21 cellular contexts compared by ENCODE assay signal in the genomic region with DNA sequence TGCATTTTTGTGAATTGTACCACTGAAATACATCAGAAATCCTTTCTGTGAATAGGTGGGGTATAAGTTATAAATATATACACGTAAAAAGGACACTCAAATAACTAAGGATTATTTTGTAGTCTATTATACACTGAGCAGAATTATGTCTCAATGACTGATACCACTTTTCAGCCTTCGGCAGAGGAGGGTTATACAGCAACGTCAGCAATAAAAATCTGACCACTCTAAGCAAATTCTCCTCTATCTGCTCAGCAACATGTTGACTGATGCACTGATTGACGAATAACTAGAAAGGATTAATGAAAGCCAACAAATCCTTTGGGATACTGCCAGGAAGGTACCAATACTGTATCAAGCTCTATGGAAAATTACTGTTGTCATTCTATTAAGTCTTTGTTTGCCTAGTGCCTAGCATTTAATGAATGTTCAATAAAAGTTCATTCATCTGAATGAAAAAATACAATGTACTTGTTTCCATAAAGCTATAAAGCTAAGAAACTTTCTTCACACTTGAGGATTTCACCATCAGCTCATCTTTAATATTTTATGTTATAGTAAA. TPM values are rescaled to one million over a fixed set of nuclear protein-coding genes. Genes with fewer than 3 reads are reported as not detected.
DNase-seq lines count a peak whose midpoint lies in the region; ATAC-seq and TF ChIP-seq lines count a peak whose summit lies in the region.
"Had no signal": no experiment of that assay in that cellular context is flagged by ENCODE, and none has a peak within 500 bp of the region (broad histone marks: within the 10 kb centered on the region; RNA-seq: fewer than 3 reads in every experiment).

No MANE protein-coding gene starts in this region.

- H4K91ac ChIP-seq in IMR-90 (ENCODE audit: insufficient read depth, low read depth, low read length): no peak overlapping the region

- H2BK15ac ChIP-seq in IMR-90 (ENCODE audit: low read depth, low read length): no peak overlapping the region

- intact Hi-C loops in IMR-90 (cut with micrococcal nuclease) (loop anchor here (2.0 to 10.0 kb wide), 3 partner anchors 79 to 171 kb away; partner anchors contain the start of gene ATOSA), vagina (cut with DNase I) (no loop called here)

- POLR2A ChIA-PET in IMR-90 (lab: Charles Lee; ENCODE audit: unreplicated experiment): no interaction called here

- H3K9me1 ChIP-seq in IMR-90 (ENCODE audit: insufficient read depth, low read length): peaks cover 14% of the 10 kb centered on the region

- DNase-seq in IMR-90 (no peak), NCI-H748 treated with DMSO at 0.1 percent for 48 hours (lab: John Stamatoyannopoulos, UW) (peak; percentile 60), retinal pigment epithelial cell (ENCODE audit: low read depth) (peak; percentile 89), HCEC 1CT (no peak), NAMALWA (ENCODE audit: low spot score) (no peak), vagina (ENCODE audit: extremely low spot score in 2 of 2) (no peak)
- DNase-seq: activated CD4-positive, alpha-beta T cell treated with anti-CD3 and anti-CD28 coated beads, Interleukin-2, amount 10 ng/mL, durations not matched to agents 24 days and 14 days; activated CD8-positive, alpha-beta memory T cell treated with anti-CD3 and anti-CD28 coated beads, Interleukin-2, amount 10 ng/mL, durations not matched to agents 7 days and 5 days; effector CD8-positive, alpha-beta T cell; mammary epithelial cell; NCI-H1436; NCI-H2171; nucleus accumbens; PC-9; retina; spleen; stimulated activated CD4-positive, alpha-beta T cell treated with anti-CD3 and anti-CD28 coated beads, Interleukin-4, amount 100 ng/mL, for 24 hours; stimulated activated naive CD4-positive, alpha-beta T cell treated with Interleukin-2 at 50 U/mL for 16 hours; T-helper 1 cell had no signal

- no peak for TF ChIP-seq RAD21 in IMR-90 (IDR thresholded peaks at IDR 0.05; ENCODE audit: low read length)

- dilution Hi-C loops in IMR-90 (cut with HindIII; ENCODE audit: low sequenced_read_pairs, unreplicated experiment): no loop called here

- TF ChIP-seq CTCF in IMR-90 (conservative IDR thresholded peaks at IDR 0.05; ENCODE audit: low read depth, low read length) (no peak), retinal pigment epithelial cell (conservative IDR thresholded peaks at IDR 0.05; ENCODE audit: low read depth, low read length) (no peak), vagina (IDR thresholded peaks at IDR 0.05) (no peak)

- no peak overlapping the region for H4K5ac ChIP-seq in IMR-90 (ENCODE audit: low read depth, low read length)

- H3K4me2 ChIP-seq in IMR-90 (ENCODE audit: low read depth, low read length): no peak overlapping the region
- H3K4me2 ChIP-seq: PC-9 had no signal

- no TSS peak for BruUV-seq in IMR-90 (replicated peaks; lab: Mats Ljungman, UMichigan)

- no peak overlapping the region for H4K8ac ChIP-seq in IMR-90 (ENCODE audit: low read depth in 2 of 2, low read length in 2 of 2)

- no peak overlapping the region for H2BK120ac ChIP-seq in IMR-90 (ENCODE audit: low read depth, low read length)

- no peak overlapping the region for H2BK5ac ChIP-seq in IMR-90 (ENCODE audit: low read depth, low read length, poor library complexity, severe bottlenecking)

- no peak overlapping the region for H3K56ac ChIP-seq in IMR-90 (ENCODE audit: extremely low read depth, insufficient read depth, low read length)

- H3K4ac ChIP-seq in IMR-90 (ENCODE audit: low read depth, low read length): no peak overlapping the region

- no peak overlapping the region for H3K18ac ChIP-seq in IMR-90 (ENCODE audit: low read depth, low read length)

- no peak overlapping the region for H3K14ac ChIP-seq in IMR-90 (replicated peaks; ENCODE audit: low read depth, low read length)

- H3K9ac ChIP-seq in IMR-90 (ENCODE audit: low read depth, low read length) (no peak overlapping the region), endocrine pancreas (ENCODE audit: control insufficient read depth, insufficient read depth, low read length) (no peak overlapping the region)

- H2BK20ac ChIP-seq in IMR-90 (ENCODE audit: low read depth, low read length): no peak overlapping the region

- TF ChIP-seq POLR2A in IMR-90 (IDR thresholded peaks at IDR 0.05; ENCODE audit: low read depth, low read length) (no peak), vagina (IDR thresholded peaks at IDR 0.05) (no peak)

- no peak overlapping the region for H2AK5ac ChIP-seq in IMR-90 (ENCODE audit: low read depth, low read length)

- no peak for ATAC-seq in IMR-90 (ENCODE audit: low read depth)
- ATAC-seq: activated CD8-positive, alpha-beta memory T cell treated with anti-CD3 and anti-CD28 coated beads, Interleukin-2, amount 10 ng/mL, durations not matched to agents 7 days and 5 days; esophagus mucosa had no signal

- H3K4me3 ChIP-seq in IMR-90 (ENCODE audit: insufficient read depth, low read depth, low read length) (no peak overlapping the region), endocrine pancreas (ENCODE audit: control insufficient read depth, insufficient read depth, low read length) (peak overlapping the region; percentile 17), retinal pigment epithelial cell (ENCODE audit: low read length) (no peak overlapping the region), vagina (no peak overlapping the region)
- H3K4me3 ChIP-seq: PC-9, spleen had no signal

- H3K27ac ChIP-seq in IMR-90 (ENCODE audit: insufficient read depth, low read length): no peak overlapping the region
- no peak overlapping the region for H3K27ac ChIP-seq in vagina
- H3K27ac ChIP-seq: PC-9, spleen had no signal

- no peaks in the 10 kb centered on the region for H3K9me3 ChIP-seq in IMR-90 (ENCODE audit: control insufficient read depth, insufficient read depth, low read length)
- H3K9me3 ChIP-seq in endocrine pancreas (ENCODE audit: control insufficient read depth, low read length): no peaks in the 10 kb centered on the region
- H3K9me3 ChIP-seq in vagina: no peaks in the 10 kb centered on the region
- H3K9me3 ChIP-seq: spleen had no signal

- H2AFZ ChIP-seq in IMR-90 (replicated peaks; ENCODE audit: low read length, poor library complexity): no peak overlapping the region
- H2AFZ ChIP-seq: PC-9 had no signal

- CTCF ChIA-PET in IMR-90 (lab: Yijun Ruan, JAX): interaction anchor here (1.8 kb wide), 1 partner anchor 307 kb away, joined by 5 read pairs; no protein-coding TSS in a partner anchor

- in situ Hi-C loops in IMR-90 (cut with MboI; ENCODE audit: low sequenced_read_pairs): no loop called here

- H3K27me3 ChIP-seq in IMR-90 (ENCODE audit: control insufficient read depth, insufficient read depth, low read length) (no peaks in the 10 kb centered on the region), endocrine pancreas (ENCODE audit: control insufficient read depth, insufficient read depth, low read length) (no peaks in the 10 kb centered on the region), vagina (no peaks in the 10 kb centered on the region)
- H3K27me3 ChIP-seq: spleen had no signal

- peaks cover 4 to 24% of the 10 kb centered on the region in 2 experiments; a peak in 2 of 4 replicates for H3K79me1 ChIP-seq in IMR-90 (ENCODE audit: low read depth in 1 of 2, low read length in 2 of 2)

- H2AK9ac ChIP-seq in IMR-90 (replicated peaks; ENCODE audit: low read depth, low read length, poor library complexity): no peak overlapping the region

- H3K23ac ChIP-seq in IMR-90 (ENCODE audit: low read depth, low read length): 0 out of 2 replicates have a peak overlapping the region, but pooled peaks have one; percentile 16

- H3K4me1 ChIP-seq in IMR-90 (ENCODE audit: control insufficient read depth, insufficient read depth, low read length) (peaks cover 17% of the 10 kb centered on the region), endocrine pancreas (ENCODE audit: control insufficient read depth, insufficient read depth, low read length) (peaks cover 28% of the 10 kb centered on the region), vagina (peaks cover 84% of the 10 kb centered on the region)

- H4K20me1 ChIP-seq in IMR-90 (ENCODE audit: insufficient read depth, low read length): peaks cover 76% of the 10 kb centered on the region

- WGBS in IMR-90 (ENCODE audit: extremely low coverage in 2 of 2, insufficient read length in 1 of 2), 2 experiments: no CpG with 5 or more reads among the region's 4 CpGs

- H3K36me3 ChIP-seq in IMR-90 (ENCODE audit: control insufficient read depth, insufficient read depth, low read length) (peaks cover 3% of the 10 kb centered on the region; the same call in 1 of the 2 replicates), endocrine pancreas (ENCODE audit: control insufficient read depth, insufficient read depth, low read length) (no peaks in the 10 kb centered on the region), vagina (no peaks in the 10 kb centered on the region)

TF ChIP-seq in IMR-90, 13 proteins besides CTCF, POLR2A, EP300 and RAD21:
- TF ChIP-seq MAFK (IDR thresholded peaks at IDR 0.05; ENCODE audit: low read depth, low read length) (peak; percentile 85), SMC3 (IDR thresholded peaks at IDR 0.05; ENCODE audit: low read depth, low read length) (no peak), CEBPB (IDR thresholded peaks at IDR 0.05; ENCODE audit: low read depth, low read length) (no peak), BHLHE40 (IDR thresholded peaks at IDR 0.05; ENCODE audit: low read depth, low read length) (no peak)

RNA-seq across cellular contexts. Expression of gene ARPP19, which starts 5.2 kb away (rescaled TPM):
- 65.2 and 118 TPM in 2 replicates for total RNA-seq in IMR-90 (2012; rRNA removed)
- polyA plus RNA-seq in IMR-90 (2012; rRNA removed): 23.6 and 33.4 TPM in 2 replicates
- polyA plus RNA-seq in IMR-90 (2012; cell fraction: cytosol; rRNA removed): 6.2 and 7.2 TPM in 2 replicates
- polyA plus RNA-seq in IMR-90 (2012; cell fraction: nucleus; rRNA removed; ENCODE audit: low replicate concordance): 2.8 and 16.3 TPM in 2 replicates
- total RNA-seq in vagina: 62.9 TPM

RNA-seq across cellular contexts. Expression of gene MYO5A, which starts 34.9 kb away (rescaled TPM):
- total RNA-seq in IMR-90 (2012; rRNA removed) (65.3 and 69.2 TPM in 2 replicates), vagina (31.2 TPM)
- polyA plus RNA-seq in IMR-90 (2012; rRNA removed): 17.5 and 19.4 TPM in 2 replicates
- 5.8 and 6.6 TPM in 2 replicates for polyA plus RNA-seq in IMR-90 (2012; cell fraction: cytosol; rRNA removed)
- polyA plus RNA-seq in IMR-90 (2012; cell fraction: nucleus; rRNA removed; ENCODE audit: low replicate concordance): 7.8 and 26.0 TPM in 2 replicates

Comparison
In these comparisons a context has a peak if more than half of its experiments do, and no peak if none do; other contexts are left out.
1. DNase-seq: peak in NCI-H748 treated with DMSO at 0.1 percent for 48 hours (single experiment) and retinal pigment epithelial cell (single experiment); none in IMR-90 (single experiment), HCEC 1CT (single experiment), NAMALWA (single experiment) and vagina (0 of 2).